In the genomic region with DNA sequence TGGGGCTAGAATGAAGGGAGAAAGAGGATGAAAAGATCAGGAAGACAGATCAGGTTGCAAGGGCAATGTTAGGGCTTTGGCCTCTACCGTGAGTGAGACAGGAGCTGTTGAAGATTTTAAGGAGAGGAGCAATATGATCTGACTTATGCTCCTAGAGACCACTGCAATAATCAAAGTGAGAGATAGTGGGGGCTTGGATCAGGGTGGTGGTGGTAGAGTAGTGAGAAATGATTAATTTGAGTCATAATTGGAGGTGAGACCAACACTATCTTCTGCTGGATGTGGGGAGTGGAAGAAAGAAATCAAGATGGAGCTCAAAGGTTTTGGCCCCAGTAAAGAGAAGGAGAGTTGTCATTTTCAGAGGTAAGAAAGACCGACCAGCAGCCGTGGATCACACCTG, we compare ENCODE assay signal across 20 cellular contexts.
"Had no signal": no experiment of that assay in that cellular context is flagged by ENCODE, and none has a peak within 500 bp of the region (broad histone marks: within the 10 kb centered on the region; RNA-seq: fewer than 3 reads in every experiment).

No MANE protein-coding gene starts in this region.

- H3K9me3 ChIP-seq: SJSA1 had no signal

- H3K27me3 ChIP-seq: SJSA1 had no signal

- H3K27me3 Mint-ChIP-seq: IgD-negative memory B cell had no signal

- FAIRE-seq: RCC 7860 had no signal

- H3K4me3 Mint-ChIP-seq: IgD-negative memory B cell had no signal

- DNase-seq: KBM-7, MV-4-11, NCI-H1048, NCI-H1105, NCI-H1417, NCI-H1436 treated with DMSO at 0.1 percent for 48 hours, NCI-H1694, NCI-H187 treated with DMSO at 0.1 percent for 48 hours, NCI-H2029 treated with DMSO at 0.1 percent for 48 hours, NCI-H2171 treated with DMSO at 0.1 percent for 48 hours, NCI-H524, NCI-H526 treated with DMSO at 0.1 percent for 48 hours, NCI-H748 treated with DMSO at 0.1 percent for 48 hours, Right ventricle myocardium superior, RPMI8226, SIG-M5 had no signal

- H3K36me3 ChIP-seq: SJSA1 had no signal

- H3K27ac ChIP-seq: SJSA1, SK-N-MC had no signal

- H3K4me3 ChIP-seq: SJSA1, SK-N-MC had no signal
